Comparison of ENCODE assay signal across 8 cellular contexts in the genomic region with DNA sequence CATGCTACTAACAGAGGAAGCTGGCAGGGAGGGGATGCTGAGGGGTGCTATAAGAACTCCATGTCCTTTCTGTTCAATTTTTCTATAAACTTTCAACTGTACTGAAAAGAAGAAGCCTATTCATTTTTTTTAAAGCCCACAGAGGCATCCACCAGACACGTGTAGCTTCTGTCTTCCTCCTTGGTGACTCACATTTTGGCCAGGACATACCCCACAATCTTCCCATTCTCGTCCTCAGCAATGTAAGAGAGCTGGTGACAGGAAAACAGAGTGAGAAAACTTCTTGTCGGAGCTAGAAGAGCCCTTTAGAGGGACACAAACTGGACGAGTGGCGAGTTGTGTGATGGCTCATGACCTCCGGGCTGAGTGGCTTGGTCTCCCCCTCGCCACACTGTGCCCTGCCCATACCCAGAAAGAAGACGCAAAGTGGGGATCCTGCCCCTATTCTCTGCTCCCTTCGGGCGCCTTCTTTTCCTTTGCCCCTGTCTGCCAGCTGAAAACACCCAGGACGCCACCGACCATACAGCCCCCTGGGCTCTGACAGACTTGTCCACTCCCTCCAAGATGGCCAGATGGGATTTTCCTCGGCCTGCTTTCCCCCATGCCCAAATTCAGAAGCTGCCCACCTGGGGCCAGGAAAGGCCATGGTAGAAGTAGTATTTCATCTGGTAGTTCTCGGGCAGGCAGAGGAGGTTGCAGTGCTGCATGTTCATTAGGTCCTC. TPM values are rescaled to one million over a fixed set of nuclear protein-coding genes. Genes with fewer than 3 reads are reported as not detected.
DNase-seq lines count a peak whose midpoint lies in the region; ATAC-seq, FAIRE-seq and TF ChIP-seq lines count a peak whose summit lies in the region.

No MANE protein-coding gene starts in this region.

- no peaks in the 10 kb centered on the region for H3K9me3 ChIP-seq in SK-N-SH

- H3K36me3 ChIP-seq in SK-N-SH (replicated peaks in 1 of 2; ENCODE audit: control insufficient read depth in 1 of 2, insufficient read depth in 2 of 2, low read length in 1 of 2) = peaks cover 12 to 35% of the 10 kb centered on the region in 2 experiments

- no peak for TF ChIP-seq EP300 in SK-N-SH (IDR thresholded peaks at IDR 0.05; ENCODE audit: borderline replicate concordance in 1 of 2, low read depth in 1 of 2, low read length in 1 of 2)

- H3K27me3 ChIP-seq in SK-N-SH (ENCODE audit: insufficient read depth) = peaks cover 4% of the 10 kb centered on the region; the same call in 1 of the 2 replicates

- peaks cover 33% of the 10 kb centered on the region for H4K20me1 ChIP-seq in SK-N-SH (ENCODE audit: insufficient read depth)

- POLR2A ChIA-PET in SK-N-SH (lab: Yijun Ruan, JAX) = interaction anchor here (1.1 to 1.4 kb wide), 4 partner anchors 9 to 132 kb away, joined by 3 to 6 read pairs (median 3); no protein-coding TSS in a partner anchor

- 15% methylated on average over 10 of the region's 14 CpGs for WGBS in SK-N-SH (ENCODE audit: low lambda C conversion rate)

- no peak for TF ChIP-seq RAD21 in SK-N-SH (IDR thresholded peaks at IDR 0.05; ENCODE audit: low read length)

- H3F3A ChIP-seq in SK-N-SH (replicated peaks; ENCODE audit: insufficient read depth) = peaks cover 5% of the 10 kb centered on the region

- H3K27ac ChIP-seq in SK-N-SH (ENCODE audit: low read depth in 2 of 2, low read length in 1 of 2) (peak overlapping the region; percentile 25 to 47; a peak in 2 of 4 replicates), skin epidermis (peak overlapping the region in 19 of 21 experiments; percentile 13 to 87 (median 77))

- H3K4me2 ChIP-seq in SK-N-SH = peak overlapping the region; percentile 98

- TF ChIP-seq POLR2A in GM12891 (IDR thresholded peaks at IDR 0.05; ENCODE audit: low read depth, low read length) = no peak

- DNase-seq in GM12891 (ENCODE audit: insufficient read length, low spot score) (no peak), SK-N-SH (no peak), foreskin melanocyte (peak; percentile 71), cerebellum (ENCODE audit: low spot score) (no peak), ureter (ENCODE audit: low spot score) (no peak)
- no peak for DNase-seq in activated CD4-positive, alpha-beta T cell treated with anti-CD3 and anti-CD28 coated beads, Interleukin-2, amount 50 U/mL, for 1 hour

- H3K4me1 ChIP-seq in SK-N-SH (ENCODE audit: control insufficient read depth in 1 of 2, insufficient read depth in 2 of 2, low read depth in 1 of 2, low read length in 1 of 2) = peaks cover 10 to 22% of the 10 kb centered on the region in 2 experiments; a peak in 2 of 4 replicates

- H3K9me2 ChIP-seq in SK-N-SH = no peaks in the 10 kb centered on the region

- CTCF ChIA-PET in SK-N-SH (lab: Yijun Ruan, JAX) = interaction anchor here (1.1 to 16.7 kb wide), 4 partner anchors 10 to 36 kb away, joined by 3 to 271 read pairs (median 18); partner anchors contain the start of gene RENBP

- peaks cover 35% of the 10 kb centered on the region for H3K79me2 ChIP-seq in SK-N-SH (ENCODE audit: insufficient read depth)

- no peak for TF ChIP-seq CTCF in SK-N-SH (IDR thresholded peaks at IDR 0.05)

- no peak for ATAC-seq in GM18520 (IDR thresholded peaks at IDR 0.05; ENCODE audit: unreplicated experiment)

- peak; percentile 45 for FAIRE-seq in GM12891 (lab: Jason Lieb, UNC)

- H3K9ac ChIP-seq in SK-N-SH = peak overlapping the region; percentile 84

- H2AFZ ChIP-seq in SK-N-SH (ENCODE audit: low read depth) = no peak overlapping the region; the same call in 1 of the 2 replicates

- H3K4me3 ChIP-seq in SK-N-SH (ENCODE audit: low read depth in 2 of 2, low read length in 1 of 2) (peak overlapping the region; percentile 78 to 89), skin epidermis (peak overlapping the region; percentile 52 to 71 (median 68))

TF ChIP-seq in GM12891, 5 proteins besides CTCF, POLR2A, EP300 and RAD21:
- no peak for TF ChIP-seq POU2F2 (IDR thresholded peaks at IDR 0.05; ENCODE audit: low read depth, low read length)
- TF ChIP-seq TAF1 (IDR thresholded peaks at IDR 0.05; ENCODE audit: low read depth, low read length) = no peak
- no peak for TF ChIP-seq PAX5 (IDR thresholded peaks at IDR 0.05; ENCODE audit: insufficient read depth, low read length, severe bottlenecking)
- TF ChIP-seq SPI1 (IDR thresholded peaks at IDR 0.05; ENCODE audit: low read depth, low read length) = no peak
- TF ChIP-seq POLR2AphosphoS5 (IDR thresholded peaks at IDR 0.05; ENCODE audit: low read depth, low read length) = no peak

TF ChIP-seq in SK-N-SH, 30 proteins besides CTCF, POLR2A, EP300 and RAD21 (continues in another document):
- TF ChIP-seq RXRA (IDR thresholded peaks at IDR 0.05; ENCODE audit: borderline replicate concordance, low read depth) (no peak), IRF3 (IDR thresholded peaks at IDR 0.05; ENCODE audit: low read depth, low read length) (no peak), EZH2phosphoT487 (IDR thresholded peaks at IDR 0.05; ENCODE audit: borderline replicate concordance, low read depth) (no peak), PBX3 (IDR thresholded peaks at IDR 0.05) (no peak), GATA2 (CRISPR knock-in tag; IDR thresholded peaks at IDR 0.05) (no peak), MXI1 (IDR thresholded peaks at IDR 0.05; ENCODE audit: low read depth, low read length) (peak; percentile 28; the same call in 1 of the 2 replicates), RFX5 (IDR thresholded peaks at IDR 0.05; ENCODE audit: low read length) (no peak), REST (IDR thresholded peaks at IDR 0.05; ENCODE audit: low read depth, low read length) (no peak)

RNA-seq across cellular contexts. Expression of gene NAA10, which starts 0.9 kb away (rescaled TPM):
- 87.7 TPM for polyA plus RNA-seq in GM12891 (2012; ENCODE audit: low read depth, missing spikeins)
- polyA plus RNA-seq in SK-N-SH (2012; rRNA removed) = 192 and 229 TPM in 2 replicates
- 193 and 253 TPM in 2 replicates for polyA plus RNA-seq in SK-N-SH (2012; cell fraction: cytosol; rRNA removed)
- polyA plus RNA-seq in SK-N-SH (2012; cell fraction: nucleus; rRNA removed) = 502 and 579 TPM in 2 replicates
- total RNA-seq in cerebellum = 21.6 TPM
- total RNA-seq in ureter = 83.7 TPM

RNA-seq across cellular contexts. Expression of gene ARHGAP4, which starts 7.8 kb away (rescaled TPM):
- polyA plus RNA-seq in GM12891 (2012; ENCODE audit: low read depth, missing spikeins) = 57.8 TPM
- 1.6 and 2.2 TPM in 2 replicates for polyA plus RNA-seq in SK-N-SH (2012; rRNA removed)
- polyA plus RNA-seq in SK-N-SH (2012; cell fraction: cytosol; rRNA removed) = 0.45 and 0.94 TPM in 2 replicates
- polyA plus RNA-seq in SK-N-SH (2012; cell fraction: nucleus; rRNA removed) = 15.6 and 25.4 TPM in 2 replicates
- total RNA-seq in cerebellum = 9.3 TPM
- total RNA-seq in ureter = 43.7 TPM

RNA-seq across cellular contexts. Expression of gene RENBP, which starts 10.5 kb away (rescaled TPM):
- 9.8 TPM for polyA plus RNA-seq in GM12891 (2012; ENCODE audit: low read depth, missing spikeins)
- 0.90 and 1.0 TPM in 2 replicates for polyA plus RNA-seq in SK-N-SH (2012; rRNA removed)
- 0.45 and 0.56 TPM in 2 replicates for polyA plus RNA-seq in SK-N-SH (2012; cell fraction: cytosol; rRNA removed)
- polyA plus RNA-seq in SK-N-SH (2012; cell fraction: nucleus; rRNA removed) = 3.0 and 3.2 TPM in 2 replicates
- total RNA-seq in cerebellum (2.6 TPM), ureter (7.4 TPM)

RNA-seq across cellular contexts. Expression of gene AVPR2, which starts 29.4 kb away (rescaled TPM):
- polyA plus RNA-seq in GM12891 (2012; ENCODE audit: low read depth, missing spikeins) = 0.44 TPM
- polyA plus RNA-seq in SK-N-SH (2012; rRNA removed) = not detected in 2 replicates
- not detected in 2 replicates for polyA plus RNA-seq in SK-N-SH (2012; cell fraction: cytosol; rRNA removed)
- polyA plus RNA-seq in SK-N-SH (2012; cell fraction: nucleus; rRNA removed) = 0.05 TPM in 1 of 2 replicates, not detected in the other
- total RNA-seq in cerebellum (not detected), ureter (2.3 TPM)

RNA-seq across cellular contexts. Expression of gene HCFC1, which starts 37.7 kb away (rescaled TPM):
- polyA plus RNA-seq in GM12891 (2012; ENCODE audit: low read depth, missing spikeins) = 21.1 TPM
- 4.7 and 9.5 TPM in 2 replicates for polyA plus RNA-seq in SK-N-SH (2012; rRNA removed)
- 5.9 and 8.1 TPM in 2 replicates for polyA plus RNA-seq in SK-N-SH (2012; cell fraction: cytosol; rRNA removed)
- 27.0 and 39.1 TPM in 2 replicates for polyA plus RNA-seq in SK-N-SH (2012; cell fraction: nucleus; rRNA removed)
- total RNA-seq in cerebellum (20.0 TPM), ureter (73.9 TPM)
